ENCODE assay signal across 11 cellular contexts in genomic region chr14:102370305-102370809, GRCh38. TPM values are rescaled to one million over a fixed set of nuclear protein-coding genes. Genes with fewer than 3 reads are reported as not detected.
DNase-seq lines count a peak whose midpoint lies in the region; ATAC-seq and TF ChIP-seq lines count a peak whose summit lies in the region.
"Had no signal": no experiment of that assay in that cellular context is flagged by ENCODE, and none has a peak within 500 bp of the region (broad histone marks: within the 10 kb centered on the region; RNA-seq: fewer than 3 reads in every experiment).

No MANE protein-coding gene starts in this region.

- peak overlapping the region; percentile 28; the same call in 1 of the 2 replicates for H2AFZ ChIP-seq in OCI-LY7 (ENCODE audit: low read length)
- H2AFZ ChIP-seq in MM.1S (ENCODE audit: low read length) = no peak overlapping the region

- H3F3A ChIP-seq in MM.1S (ENCODE audit: insufficient read depth, low read length) = no peaks in the 10 kb centered on the region

- no peak overlapping the region for H3K4me3 Mint-ChIP-seq in endodermal cell
- H3K4me3 Mint-ChIP-seq: activated B cell treated with CpG ODN at 0.5 μM for 24 hours had no signal

- no peaks in the 10 kb centered on the region for H3K9me3 ChIP-seq in OCI-LY7 (ENCODE audit: low read length)
- H3K9me3 ChIP-seq in endodermal cell (ENCODE audit: control insufficient read depth, low read length) = no peaks in the 10 kb centered on the region
- H3K9me3 ChIP-seq in mononuclear cell (ENCODE audit: low read depth, low read length) = no peaks in the 10 kb centered on the region
- no peaks in the 10 kb centered on the region for H3K9me3 ChIP-seq in MM.1S (replicated peaks; ENCODE audit: insufficient read depth, low read length)

- DNase-seq in OCI-LY7 (ENCODE audit: low spot score) (peak; percentile 69), endodermal cell (peak; percentile 44), inferior parietal cortex (ENCODE audit: extremely low spot score) (no peak), HPDE6-E6E7 (ENCODE audit: extremely low spot score) (no peak), MM.1S (no peak), G401 (ENCODE audit: low spot score) (no peak)
- DNase-seq: activated B cell treated with CpG ODN at 0.5 μM for 24 hours; activated naive CD4-positive, alpha-beta T cell; NCI-H1417 had no signal

- H3K9me2 ChIP-seq in OCI-LY7 (ENCODE audit: insufficient read depth, low read length) (no peaks in the 10 kb centered on the region), MM.1S (replicated peaks; ENCODE audit: insufficient read depth, low read length) (no peaks in the 10 kb centered on the region)

- H3K9me3 Mint-ChIP-seq in endodermal cell = no peaks in the 10 kb centered on the region
- H3K9me3 Mint-ChIP-seq: activated B cell treated with CpG ODN at 0.5 μM for 24 hours had no signal

- H3K4me1 ChIP-seq in OCI-LY7 (ENCODE audit: insufficient read depth, low read length, poor library complexity, severe bottlenecking) (peaks cover 38% of the 10 kb centered on the region), endodermal cell (ENCODE audit: control insufficient read depth, insufficient read depth, low read length) (no peaks in the 10 kb centered on the region), mononuclear cell (ENCODE audit: insufficient read depth, low read length) (peaks cover 21% of the 10 kb centered on the region), MM.1S (ENCODE audit: low read length) (no peaks in the 10 kb centered on the region)

- H3K36me3 ChIP-seq in OCI-LY7 (ENCODE audit: insufficient read depth, low read length) (no peaks in the 10 kb centered on the region), endodermal cell (ENCODE audit: control insufficient read depth, insufficient read depth, low read length) (no peaks in the 10 kb centered on the region), MM.1S (replicated peaks; ENCODE audit: insufficient read depth, low read length) (no peaks in the 10 kb centered on the region)

- peaks cover 10% of the 10 kb centered on the region for H3K4me1 Mint-ChIP-seq in endodermal cell

- TF ChIP-seq CTCF in OCI-LY7 (conservative IDR thresholded peaks at IDR 0.05; ENCODE audit: low read length) (no peak), endodermal cell (conservative IDR thresholded peaks at IDR 0.05) (no peak), MM.1S (IDR thresholded peaks at IDR 0.05; ENCODE audit: low read length) (no peak)

- H3K36me3 Mint-ChIP-seq in endodermal cell (ENCODE audit: low read depth) = no peaks in the 10 kb centered on the region

- in situ Hi-C loops in G401 (cut with HindIII; ENCODE audit: low sequenced_read_pairs) = no loop called here

- 85% methylated on average over 6 to 11 of the region's 11 CpGs for WGBS in endodermal cell (ENCODE audit: insufficient coverage in 1 of 2, insufficient read length in 1 of 2), 2 experiments

- POLR2A ChIA-PET in OCI-LY7 (lab: Charles Lee) = interaction anchor here (0.6 to 2.1 kb wide), 7 partner anchors 8 to 1027 kb away, joined by 3 to 7 read pairs (median 3); partner anchors contain the start of genes CINP and TECPR2

- H3K27me3 ChIP-seq in endodermal cell (ENCODE audit: control insufficient read depth, insufficient read depth, low read length, poor library complexity, severe bottlenecking) (no peaks in the 10 kb centered on the region), mononuclear cell (ENCODE audit: insufficient read depth, low read length) (no peaks in the 10 kb centered on the region), MM.1S (replicated peaks; ENCODE audit: insufficient read depth, low read length) (no peaks in the 10 kb centered on the region)

- CTCF ChIA-PET in OCI-LY7 (lab: Charles Lee; ENCODE audit: unreplicated experiment) = interaction anchor here (0.8 kb wide), 1 partner anchor 49 kb away, joined by 3 read pairs; no protein-coding TSS in a partner anchor

- peak overlapping the region; percentile 9 for H3K27ac Mint-ChIP-seq in endodermal cell
- H3K27ac Mint-ChIP-seq: activated B cell treated with CpG ODN at 0.5 μM for 24 hours had no signal

- BruUV-seq in OCI-LY7 (replicated peaks; lab: Mats Ljungman, UMichigan) = no TSS peak

- H3K27me3 Mint-ChIP-seq in endodermal cell (ENCODE audit: insufficient read depth) = no peaks in the 10 kb centered on the region
- H3K27me3 Mint-ChIP-seq: activated B cell treated with CpG ODN at 0.5 μM for 24 hours had no signal

- intact Hi-C loops in OCI-LY7 (cut with micrococcal nuclease; ENCODE audit: unreplicated experiment) = no loop called here

- peak; percentile 38 for ATAC-seq in GM18867 (IDR thresholded peaks at IDR 0.05; ENCODE audit: unreplicated experiment)

- H3K27ac ChIP-seq in OCI-LY7 (ENCODE audit: low read depth, low read length, poor library complexity, severe bottlenecking) = peak overlapping the region; percentile 31
- no peak overlapping the region for H3K27ac ChIP-seq in endodermal cell (ENCODE audit: low read depth, low read length)
- no peak overlapping the region for H3K27ac ChIP-seq in MM.1S (ENCODE audit: low read length)

- no peak overlapping the region for H3K9ac ChIP-seq in endodermal cell (ENCODE audit: extremely low read depth, low read length, poor library complexity, severe bottlenecking)
- H3K9ac ChIP-seq in MM.1S (ENCODE audit: low read length) = no peak overlapping the region

- H3K79me2 ChIP-seq in OCI-LY7 (ENCODE audit: insufficient read depth, low read depth, low read length) = no peaks in the 10 kb centered on the region
- no peaks in the 10 kb centered on the region for H3K79me2 ChIP-seq in MM.1S (ENCODE audit: low read length)

- H3K4me2 ChIP-seq in OCI-LY7 (ENCODE audit: low read length) = peak overlapping the region; percentile 39
- H3K4me2 ChIP-seq in MM.1S (ENCODE audit: low read depth, low read length) = no peak overlapping the region

- no peaks in the 10 kb centered on the region for H4K20me1 ChIP-seq in OCI-LY7 (ENCODE audit: insufficient read depth, low read length)
- no peaks in the 10 kb centered on the region for H4K20me1 ChIP-seq in MM.1S (ENCODE audit: insufficient read depth, low read length)

- H3K4me3 ChIP-seq in OCI-LY7 (ENCODE audit: low read depth, low read length, poor library complexity, severe bottlenecking) (no peak overlapping the region), endodermal cell (ENCODE audit: low read length) (no peak overlapping the region), mononuclear cell (ENCODE audit: low read length) (peak overlapping the region; percentile 14), MM.1S (ENCODE audit: low read length) (no peak overlapping the region)

RNA-seq across cellular contexts. Expression of gene TECPR2, which starts 7.6 kb away (rescaled TPM):
- 5.3 and 6.8 TPM in 2 replicates for total RNA-seq in OCI-LY7 (2014; rRNA removed; shearing (Covaris generic))
- 9.5 and 12.7 TPM in 2 replicates for total RNA-seq in OCI-LY7 (2022)
- 10 to 100 TPM; 27.7 to 28.0 TPM for total RNA-seq in endodermal cell
- 11.5 TPM for polyA plus RNA-seq in endodermal cell (2013, experiment 1 of 2)
- polyA plus RNA-seq in endodermal cell (2013, experiment 2 of 2) = 11.9 TPM
- 2.7 TPM for total RNA-seq in mononuclear cell
- total RNA-seq in G401 (2014; rRNA removed; shearing (Covaris generic)) = 5.8 and 8.5 TPM in 2 replicates

RNA-seq across cellular contexts. Expression of gene CINP, which starts 7.7 kb away (rescaled TPM):
- 28.2 and 37.7 TPM in 2 replicates for total RNA-seq in OCI-LY7 (2014; rRNA removed; shearing (Covaris generic))
- total RNA-seq in OCI-LY7 (2022) (29.8 and 34.9 TPM in 2 replicates), endodermal cell (10 to 100 TPM; 33.3 to 38.3 TPM), mononuclear cell (20.6 TPM)
- polyA plus RNA-seq in endodermal cell (2013, experiment 1 of 2) = 33.4 TPM
- polyA plus RNA-seq in endodermal cell (2013, experiment 2 of 2) = 39.2 TPM
- total RNA-seq in G401 (2014; rRNA removed; shearing (Covaris generic)) = 70.8 and 73.9 TPM in 2 replicates

RNA-seq across cellular contexts. Expression of gene ZNF839, which starts 50.8 kb away (rescaled TPM):
- 20.2 and 22.7 TPM in 2 replicates for total RNA-seq in OCI-LY7 (2014; rRNA removed; shearing (Covaris generic))
- 23.3 and 24.3 TPM in 2 replicates for total RNA-seq in OCI-LY7 (2022)
- total RNA-seq in endodermal cell = 10 to 100 TPM; 16.5 to 19.1 TPM
- 12.7 TPM for polyA plus RNA-seq in endodermal cell (2013, experiment 1 of 2)
- polyA plus RNA-seq in endodermal cell (2013, experiment 2 of 2) = 12.5 TPM
- total RNA-seq in mononuclear cell = 12.5 TPM
- total RNA-seq in G401 (2014; rRNA removed; shearing (Covaris generic)) = 13.2 and 16.4 TPM in 2 replicates

Comparison
In these comparisons a context has a peak if more than half of its experiments do, and no peak if none do; other contexts are left out.
1. DNase-seq: peak in OCI-LY7 (single experiment) and endodermal cell (single experiment); none in inferior parietal cortex (single experiment), HPDE6-E6E7 (single experiment), MM.1S (single experiment) and G401 (single experiment).